Comparison of ENCODE assay signal across 8 cellular contexts in genomic region chr16:88782454-88783390, GRCh38. TPM values are rescaled to one million over a fixed set of nuclear protein-coding genes. Genes with fewer than 3 reads are reported as not detected.
DNase-seq lines count a peak whose midpoint lies in the region; ATAC-seq and TF ChIP-seq lines count a peak whose summit lies in the region.

No MANE protein-coding gene starts in this region.

- ATAC-seq in T-helper 17 cell: peak; percentile 12
- no peak for ATAC-seq in GM18520 (IDR thresholded peaks at IDR 0.05; ENCODE audit: unreplicated experiment)

- no peak for TF ChIP-seq EP300 in stomach (IDR thresholded peaks at IDR 0.05)

- H3K27ac Mint-ChIP-seq in T-helper 17 cell (peak overlapping the region; percentile 98), MCF 10A (ENCODE audit: low read depth, unreplicated experiment) (peak overlapping the region; percentile 83), mesothelial cell of epicardium (peak overlapping the region; percentile 89)

- H3K36me3 ChIP-seq in GM06990 (ENCODE audit: control insufficient read depth, insufficient read depth, low read length) (no peaks in the 10 kb centered on the region; the same call in none of the 2 replicates), stomach (no peaks in the 10 kb centered on the region)

- H3K36me3 Mint-ChIP-seq in T-helper 17 cell (ENCODE audit: low read depth) (no peaks in the 10 kb centered on the region), MCF 10A (ENCODE audit: insufficient read depth, unreplicated experiment) (no peaks in the 10 kb centered on the region), mesothelial cell of epicardium (no peaks in the 10 kb centered on the region)

- intact Hi-C loops in MCF 10A (cut with micrococcal nuclease) (loop anchor here (1.0 to 2.0 kb wide), 2 partner anchors 27 to 40 kb away; no protein-coding TSS in a partner anchor), stomach (cut with DNase I; ENCODE audit: low total_unique reads) (no loop called here)

- TF ChIP-seq CTCF in GM06990 (IDR thresholded peaks at IDR 0.05; ENCODE audit: insufficient read depth, low read length, poor library complexity, severe bottlenecking) (no peak), MCF 10A (IDR thresholded peaks at IDR 0.05; ENCODE audit: unreplicated experiment) (no peak), mesothelial cell of epicardium (IDR thresholded peaks at IDR 0.05; ENCODE audit: unreplicated experiment) (no peak), stomach (IDR thresholded peaks at IDR 0.05) (no peak)

- H3K27ac ChIP-seq in stomach: peak overlapping the region; percentile 72 to 98 (median 90)

- BruUV-seq in MCF 10A (replicated peaks; lab: Mats Ljungman, UMichigan): no TSS peak

- no peak for TF ChIP-seq POLR2A in stomach (IDR thresholded peaks at IDR 0.05)

- H3K9me3 ChIP-seq in T-helper 17 cell (ENCODE audit: control insufficient read depth, low read length, poor library complexity, severe bottlenecking): no peaks in the 10 kb centered on the region
- H3K9me3 ChIP-seq in stomach: no peaks in the 10 kb centered on the region

- H3K27me3 Mint-ChIP-seq in T-helper 17 cell: no peaks in the 10 kb centered on the region
- H3K27me3 Mint-ChIP-seq in MCF 10A (ENCODE audit: insufficient read depth, unreplicated experiment): no peaks in the 10 kb centered on the region
- no peaks in the 10 kb centered on the region for H3K27me3 Mint-ChIP-seq in mesothelial cell of epicardium (ENCODE audit: low read depth)

- H3K9me3 Mint-ChIP-seq in MCF 10A (ENCODE audit: unreplicated experiment) (no peaks in the 10 kb centered on the region), mesothelial cell of epicardium (no peaks in the 10 kb centered on the region)

- POLR2A ChIA-PET in MCF 10A (lab: Yijun Ruan, JAX): interaction anchor here (0.6 to 5.3 kb wide), 22 partner anchors 11 to 1090 kb away, joined by 3 to 57 read pairs (median 4); partner anchors contain the start of genes APRT, CDT1, TCF25 and ZC3H18

- H3K4me3 ChIP-seq in GM06990 (replicated peaks; ENCODE audit: low read depth, low read length) (peak overlapping the region; percentile 72), stomach (peak overlapping the region; percentile 70 to 89 (median 80))

- no peaks in the 10 kb centered on the region for H3K27me3 ChIP-seq in GM06990 (replicated peaks; ENCODE audit: control insufficient read depth, insufficient read depth, low read length)
- no peaks in the 10 kb centered on the region for H3K27me3 ChIP-seq in stomach

- H3K4me1 Mint-ChIP-seq in T-helper 17 cell (peaks cover 53% of the 10 kb centered on the region), MCF 10A (ENCODE audit: insufficient read depth, unreplicated experiment) (peaks cover 25% of the 10 kb centered on the region), mesothelial cell of epicardium (peaks cover 39% of the 10 kb centered on the region)

- CTCF ChIA-PET in MCF 10A (lab: Yijun Ruan, JAX): interaction anchor here (0.6 to 6.0 kb wide), 13 partner anchors 9 to 316 kb away, joined by 3 to 61 read pairs (median 4); no protein-coding TSS in a partner anchor

- DNase-seq in GM06990 (ENCODE audit: extremely low read depth, insufficient read length) (peak; percentile 62), T-helper 17 cell (peak in 1 of 3 donors; percentile 57), MCF 10A (ENCODE audit: unreplicated experiment) (peak; percentile 90), mesothelial cell of epicardium (ENCODE audit: low spot score in 2 of 2, unreplicated experiment in 2 of 2) (no peak), stomach (no peak), NCI-H2196 treated with DMSO at 0.1 percent for 48 hours (lab: John Stamatoyannopoulos, UW; ENCODE audit: unreplicated experiment) (no peak), NCI-H187 (lab: John Stamatoyannopoulos, UW) (no peak)

- WGBS in stomach, 5 donors: 46 to 75% (median 63%) methylated on average over 10 to 16 of the region's 16 CpGs

- H3K4me1 ChIP-seq in stomach: peaks cover 52 to 72% (median 66%) of the 10 kb centered on the region in 4 donors

- H3K4me3 Mint-ChIP-seq in T-helper 17 cell (peak overlapping the region; percentile 95), MCF 10A (ENCODE audit: unreplicated experiment) (peak overlapping the region; percentile 68), mesothelial cell of epicardium (peak overlapping the region; percentile 47)

RNA-seq across cellular contexts. Expression of gene PIEZO1, which starts 2.3 kb away (rescaled TPM):
- 100 to 1,000 TPM; 272 to 318 TPM for total RNA-seq in T-helper 17 cell
- 193 and 195 TPM in 2 replicates for total RNA-seq in MCF 10A (2022)
- 148 to 160 TPM (median 151 TPM) in 3 replicates for total RNA-seq in mesothelial cell of epicardium
- total RNA-seq in stomach: 100 to 1,000 TPM in 4 of 5 donors, 10 to 100 TPM in 1; 81.7 to 171 (median 128) TPM
- 100 to 1,000 TPM in 1 of 3 donors, 10 to 100 TPM in 2; 43.7 to 153 (median 49.1) TPM for polyA plus RNA-seq in stomach

RNA-seq across cellular contexts. Expression of gene CDT1, which starts 20.9 kb away (rescaled TPM):
- total RNA-seq in T-helper 17 cell (1 to 10 TPM in 1 of 2 donors, under 1 TPM in 1; 0.42 to 1.3 TPM), MCF 10A (2022) (5.3 and 16.6 TPM in 2 replicates), mesothelial cell of epicardium (14.1 to 15.9 TPM (median 14.6 TPM) in 3 replicates), stomach (100 to 1,000 TPM in 1 of 5 donors, 10 to 100 TPM in 1, 1 to 10 TPM in 3; 1.5 to 147 (median 8.7) TPM)
- polyA plus RNA-seq in stomach: 1 to 10 TPM; 3.2 to 5.2 (median 4.1) TPM

RNA-seq across cellular contexts. Expression of gene APRT, which starts 29.0 kb away (rescaled TPM):
- 100 to 1,000 TPM; 130 to 158 TPM for total RNA-seq in T-helper 17 cell
- total RNA-seq in MCF 10A (2022): 231 and 248 TPM in 2 replicates
- 95.9 to 99.2 TPM (median 96.2 TPM) in 3 replicates for total RNA-seq in mesothelial cell of epicardium
- 100 to 1,000 TPM in 2 of 5 donors, 10 to 100 TPM in 3; 18.1 to 340 (median 85.3) TPM for total RNA-seq in stomach
- 100 to 1,000 TPM; 224 to 250 (median 241) TPM for polyA plus RNA-seq in stomach

Comparison
In these comparisons a context has a peak if more than half of its experiments do, and no peak if none do; other contexts are left out.
1. DNase-seq: peak in GM06990 (single experiment) and MCF 10A (single experiment); none in mesothelial cell of epicardium (0 of 2), stomach (single experiment), NCI-H2196 treated with DMSO at 0.1 percent for 48 hours (single experiment) and NCI-H187 (0 of 2).
2. Peak in every context shown above with its lines, with median percentiles within 50 percentile points of each other: H3K27ac Mint-ChIP-seq and H3K4me3 Mint-ChIP-seq.